ENCODE assay signal across 29 cellular contexts in the genomic region with DNA sequence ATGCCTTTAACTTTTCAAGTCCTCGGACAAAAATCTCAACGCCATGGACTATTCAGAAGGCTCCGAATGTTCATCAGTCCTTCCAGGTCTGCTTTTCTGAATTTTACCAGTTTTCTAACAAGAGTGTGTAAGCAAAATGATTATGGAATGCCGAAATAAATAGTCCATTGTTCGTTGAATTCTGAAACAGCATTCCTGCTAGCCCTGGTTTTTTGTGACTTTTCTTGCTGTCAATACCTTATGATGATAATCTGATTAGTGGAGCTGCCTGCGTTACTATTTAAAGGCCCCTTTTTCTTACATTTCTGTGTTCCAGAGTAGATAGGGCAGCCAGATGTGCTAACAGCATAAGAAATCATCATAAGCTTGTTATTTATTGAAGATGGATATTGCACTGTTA.
"Had no signal": no experiment of that assay in that cellular context is flagged by ENCODE, and none has a peak within 500 bp of the region (broad histone marks: within the 10 kb centered on the region; RNA-seq: fewer than 3 reads in every experiment).

No MANE protein-coding gene starts in this region.

- H3K27ac Mint-ChIP-seq: naive thymus-derived CD8-positive, alpha-beta T cell; natural killer cell treated with Interleukin-12 subunit alpha and Interleukin-12 subunit beta and Interleukin-15 and Interleukin-18, amount 100 ng/mL, for 72 hours; nephron progenitor cell; progenitor cell of endocrine pancreas; stimulated activated effector memory CD8-positive, alpha-beta T cell treated with anti-CD3 and anti-CD28 coated beads, Interleukin-12 subunit alpha, Interleukin-12 subunit beta, amount 100 ng/mL, for 72 hours; stimulated activated naive B cell treated with anti-CD40 and anti-IgM and Interleukin-4, amounts not matched to agents 10 μg/mL and 1 μg/mL and 100 μg/mL, for 72 hours; stimulated activated naive CD8-positive, alpha-beta T cell treated with anti-CD3 and anti-CD28 coated beads, Interleukin-15, Interleukin-2, amounts not matched to agents 100 ng/mL and 50 ng/mL, for 24 hours; type B pancreatic cell had no signal

- H3K4me3 ChIP-seq: ovary, psoas muscle, right lobe of liver, sigmoid colon, suprapubic skin, testis, tibial artery, transverse colon, upper lobe of right lung, uterus had no signal

- H3K79me2 ChIP-seq: parathyroid adenoma had no signal

- H3K4me1 Mint-ChIP-seq: nephron progenitor cell; stimulated activated effector memory CD8-positive, alpha-beta T cell treated with anti-CD3 and anti-CD28 coated beads, Interleukin-12 subunit alpha, Interleukin-12 subunit beta, amount 100 ng/mL, for 72 hours had no signal

- H2AFZ ChIP-seq: parathyroid adenoma had no signal

- H3K27ac ChIP-seq: ovary, parathyroid adenoma, psoas muscle, right lobe of liver, sigmoid colon, suprapubic skin, testis, tibial artery, transverse colon, upper lobe of right lung, uterus had no signal

- H3K4me3 Mint-ChIP-seq: naive thymus-derived CD8-positive, alpha-beta T cell; natural killer cell treated with Interleukin-12 subunit alpha and Interleukin-12 subunit beta and Interleukin-15 and Interleukin-18, amount 100 ng/mL, for 72 hours; nephron progenitor cell; neural crest cell; stimulated activated effector memory CD8-positive, alpha-beta T cell treated with anti-CD3 and anti-CD28 coated beads, Interleukin-12 subunit alpha, Interleukin-12 subunit beta, amount 100 ng/mL, for 72 hours; stimulated activated naive B cell treated with anti-CD40 and anti-IgM and Interleukin-4, amounts not matched to agents 10 μg/mL and 1 μg/mL and 100 μg/mL, for 72 hours; stimulated activated naive CD8-positive, alpha-beta T cell treated with anti-CD3 and anti-CD28 coated beads, Interleukin-15, Interleukin-2, amounts not matched to agents 100 ng/mL and 50 ng/mL, for 24 hours; type B pancreatic cell had no signal

- H3K9ac ChIP-seq: parathyroid adenoma had no signal

- DNase-seq: naive thymus-derived CD8-positive, alpha-beta T cell; nephron progenitor cell; occipital lobe; ovary; posterior cingulate gyrus; psoas muscle; right cardiac atrium; right lobe of liver; sigmoid colon; small intestine; stimulated activated CD4-positive, alpha-beta T cell treated with anti-CD3 and anti-CD28 coated beads, Interleukin-15, amount 100 ng/mL, for 24 hours; stimulated activated CD4-positive, alpha-beta T cell treated with anti-CD3 and anti-CD28 coated beads, Interleukin-2, amount 100 ng/mL, for 24 hours; stimulated activated CD4-positive, alpha-beta T cell treated with anti-CD3 and anti-CD28 coated beads, Interleukin-2, amount 100 ng/mL, for 48 hours; stimulated activated CD4-positive, alpha-beta T cell treated with anti-CD3 and anti-CD28 coated beads, Interleukin-4, amount 100 ng/mL, for 24 hours; stimulated activated naive B cell treated with anti-CD40 and anti-IgM and Interleukin-4, amounts not matched to agents 10 μg/mL and 1 μg/mL and 100 μg/mL, for 72 hours; stimulated activated naive CD4-positive, alpha-beta T cell treated with Interleukin-2 at 50 U/mL for 16 hours; testis; tibial artery; transverse colon; upper lobe of right lung; uterus had no signal

- H3K36me3 Mint-ChIP-seq: natural killer cell treated with Interleukin-12 subunit alpha and Interleukin-12 subunit beta and Interleukin-15 and Interleukin-18, amount 100 ng/mL, for 72 hours; stimulated activated effector memory CD8-positive, alpha-beta T cell treated with anti-CD3 and anti-CD28 coated beads, Interleukin-12 subunit alpha, Interleukin-12 subunit beta, amount 100 ng/mL, for 72 hours; stimulated activated naive B cell treated with anti-CD40 and anti-IgM and Interleukin-4, amounts not matched to agents 10 μg/mL and 1 μg/mL and 100 μg/mL, for 72 hours; type B pancreatic cell had no signal

- H3K36me3 ChIP-seq: ovary, right lobe of liver, sigmoid colon, suprapubic skin, tibial artery, transverse colon, upper lobe of right lung, uterus had no signal

- H3K9me3 ChIP-seq: ovary, psoas muscle, right lobe of liver, sigmoid colon, suprapubic skin, testis, tibial artery, transverse colon, upper lobe of right lung, uterus had no signal

- H3K4me1 ChIP-seq: parathyroid adenoma, psoas muscle, sigmoid colon, suprapubic skin, transverse colon, upper lobe of right lung, uterus had no signal

- H3K27me3 ChIP-seq: ovary, right lobe of liver, sigmoid colon, suprapubic skin, testis, tibial artery, transverse colon, upper lobe of right lung, uterus had no signal

- H3K9me3 Mint-ChIP-seq: naive thymus-derived CD8-positive, alpha-beta T cell; natural killer cell treated with Interleukin-12 subunit alpha and Interleukin-12 subunit beta and Interleukin-15 and Interleukin-18, amount 100 ng/mL, for 72 hours; nephron progenitor cell; neural crest cell; stimulated activated effector memory CD8-positive, alpha-beta T cell treated with anti-CD3 and anti-CD28 coated beads, Interleukin-12 subunit alpha, Interleukin-12 subunit beta, amount 100 ng/mL, for 72 hours; stimulated activated naive B cell treated with anti-CD40 and anti-IgM and Interleukin-4, amounts not matched to agents 10 μg/mL and 1 μg/mL and 100 μg/mL, for 72 hours; stimulated activated naive CD8-positive, alpha-beta T cell treated with anti-CD3 and anti-CD28 coated beads, Interleukin-15, Interleukin-2, amounts not matched to agents 100 ng/mL and 50 ng/mL, for 24 hours; type B pancreatic cell had no signal

- ATAC-seq: naive thymus-derived CD8-positive, alpha-beta T cell; natural killer cell treated with Interleukin-12 subunit alpha and Interleukin-12 subunit beta and Interleukin-15 and Interleukin-18, amount 100 ng/mL, for 72 hours; psoas muscle; right cardiac atrium; right lobe of liver; stimulated activated effector memory CD8-positive, alpha-beta T cell treated with anti-CD3 and anti-CD28 coated beads, Interleukin-12 subunit alpha, Interleukin-12 subunit beta, amount 100 ng/mL, for 72 hours; stimulated activated naive B cell treated with anti-CD40 and anti-IgM and Interleukin-4, amounts not matched to agents 10 μg/mL and 1 μg/mL and 100 μg/mL, for 72 hours; upper lobe of right lung had no signal

- H3K27me3 Mint-ChIP-seq: naive thymus-derived CD8-positive, alpha-beta T cell; natural killer cell treated with Interleukin-12 subunit alpha and Interleukin-12 subunit beta and Interleukin-15 and Interleukin-18, amount 100 ng/mL, for 72 hours; progenitor cell of endocrine pancreas; stimulated activated naive B cell treated with anti-CD40 and anti-IgM and Interleukin-4, amounts not matched to agents 10 μg/mL and 1 μg/mL and 100 μg/mL, for 72 hours; stimulated activated naive CD8-positive, alpha-beta T cell treated with anti-CD3 and anti-CD28 coated beads, Interleukin-15, Interleukin-2, amounts not matched to agents 100 ng/mL and 50 ng/mL, for 24 hours; type B pancreatic cell had no signal

- FAIRE-seq: small intestine had no signal
